In genomic region chr14:105927094-105927475, GRCh38 we compare ENCODE assay signal across 24 cellular contexts.
"Had no signal": no experiment of that assay in that cellular context is flagged by ENCODE, and none has a peak within 500 bp of the region (broad histone marks: within the 10 kb centered on the region; RNA-seq: fewer than 3 reads in every experiment).

No MANE protein-coding gene starts in this region.

- H3K4me3 Mint-ChIP-seq: activated CD4-positive, alpha-beta T cell treated with anti-CD3 and anti-CD28 coated beads, Interleukin-2, amount 10 ng/mL, durations not matched to agents 24 days and 14 days; activated CD8-positive, alpha-beta T cell treated with anti-CD3 and anti-CD28 coated beads for 36 hours; activated T-helper 17 cell treated with anti-CD3 and anti-CD28 coated beads, Interleukin-2, amount 50 U/mL, for 72 hours; dendritic cell treated with granulocyte-macrophage colony-stimulating factor and Interleukin-4, amounts not matched to agents 40 ng/mL and 50 ng/mL, for 4 days; natural killer cell; T-helper 2 cell treated with Interferon-gamma antibody and Interleukin-4, amounts not matched to agents 5 μg/mL and 100 μg/mL, for 36 hours had no signal

- H3K4me1 Mint-ChIP-seq: activated CD4-positive, alpha-beta T cell treated with anti-CD3 and anti-CD28 coated beads, Interleukin-2, amount 10 ng/mL, durations not matched to agents 24 days and 14 days; activated T-helper 17 cell treated with anti-CD3 and anti-CD28 coated beads, Interleukin-2, amount 50 U/mL, for 72 hours; natural killer cell had no signal

- FAIRE-seq: astrocyte, pancreas had no signal

- H3K9me3 ChIP-seq: pancreas, suprapubic skin, transverse colon, uterus had no signal

- DNase-seq: activated CD4-positive, alpha-beta T cell treated with anti-CD3 and anti-CD28 coated beads, Interleukin-2, amount 10 ng/mL, durations not matched to agents 24 days and 14 days; activated CD4-positive, CD25-positive, alpha-beta regulatory T cell; activated CD8-positive, alpha-beta T cell treated with anti-CD3 and anti-CD28 coated beads for 36 hours; activated naive CD4-positive, alpha-beta T cell treated with anti-CD3 and anti-CD28 coated beads, Interleukin-2, amount 50 U/mL, for 16 hours; activated T-cell treated with anti-CD3 and anti-CD28 coated beads, Interleukin-2, amount 50 U/mL, for 1 hour; adrenal gland; cerebellar nuclear complex; effector CD8-positive, alpha-beta T cell; kidney glomerular epithelial cell; mesendoderm; natural killer cell; stimulated activated naive CD8-positive, alpha-beta T cell treated with anti-CD3 and anti-CD28 coated beads, Interleukin-15, Interleukin-2, amounts not matched to agents 100 U/mL and 50 U/mL, for 24 hours; uterus had no signal

- H3K4me3 ChIP-seq: adrenal gland, breast epithelium, gastroesophageal sphincter, heart left ventricle, pancreas, suprapubic skin, transverse colon, uterus had no signal

- H3K36me3 ChIP-seq: adrenal gland, breast epithelium, gastroesophageal sphincter, heart left ventricle, pancreas, suprapubic skin, transverse colon, uterus had no signal

- H3K27ac ChIP-seq: adrenal gland, breast epithelium, gastroesophageal sphincter, heart left ventricle, pancreas, suprapubic skin, transverse colon, uterus had no signal

- H3K4me1 ChIP-seq: adrenal gland, breast epithelium, gastroesophageal sphincter, heart left ventricle, pancreas, suprapubic skin, transverse colon, uterus had no signal

- H3K27ac Mint-ChIP-seq: activated CD4-positive, alpha-beta T cell treated with anti-CD3 and anti-CD28 coated beads, Interleukin-2, amount 10 ng/mL, durations not matched to agents 24 days and 14 days; activated CD8-positive, alpha-beta T cell treated with anti-CD3 and anti-CD28 coated beads for 36 hours; activated T-helper 17 cell treated with anti-CD3 and anti-CD28 coated beads, Interleukin-2, amount 50 U/mL, for 72 hours; dendritic cell treated with granulocyte-macrophage colony-stimulating factor and Interleukin-4, amounts not matched to agents 40 ng/mL and 50 ng/mL, for 4 days; natural killer cell; T-helper 2 cell treated with Interferon-gamma antibody and Interleukin-4, amounts not matched to agents 5 μg/mL and 100 μg/mL, for 36 hours had no signal

- H3K9me3 Mint-ChIP-seq: activated CD4-positive, alpha-beta T cell treated with anti-CD3 and anti-CD28 coated beads, Interleukin-2, amount 10 ng/mL, durations not matched to agents 24 days and 14 days; activated CD8-positive, alpha-beta T cell treated with anti-CD3 and anti-CD28 coated beads for 36 hours; dendritic cell treated with granulocyte-macrophage colony-stimulating factor and Interleukin-4, amounts not matched to agents 40 ng/mL and 50 ng/mL, for 4 days; natural killer cell; T-helper 2 cell treated with Interferon-gamma antibody and Interleukin-4, amounts not matched to agents 5 μg/mL and 100 μg/mL, for 36 hours had no signal

- H3K27me3 ChIP-seq: adrenal gland, breast epithelium, pancreas, suprapubic skin, transverse colon, uterus had no signal

- ATAC-seq: activated CD8-positive, alpha-beta T cell treated with anti-CD3 and anti-CD28 coated beads for 36 hours; activated T-helper 17 cell treated with anti-CD3 and anti-CD28 coated beads, Interleukin-2, amount 50 U/mL, for 72 hours; esophagus mucosa; gastroesophageal sphincter; heart left ventricle; natural killer cell; pancreas; stimulated activated naive CD8-positive, alpha-beta T cell treated with anti-CD3 and anti-CD28 coated beads, Interleukin-15, Interleukin-2, amounts not matched to agents 100 U/mL and 50 U/mL, for 24 hours had no signal

- H3K36me3 Mint-ChIP-seq: natural killer cell had no signal
